Comparison of ENCODE assay signal across 2 cellular contexts in the genomic region with DNA sequence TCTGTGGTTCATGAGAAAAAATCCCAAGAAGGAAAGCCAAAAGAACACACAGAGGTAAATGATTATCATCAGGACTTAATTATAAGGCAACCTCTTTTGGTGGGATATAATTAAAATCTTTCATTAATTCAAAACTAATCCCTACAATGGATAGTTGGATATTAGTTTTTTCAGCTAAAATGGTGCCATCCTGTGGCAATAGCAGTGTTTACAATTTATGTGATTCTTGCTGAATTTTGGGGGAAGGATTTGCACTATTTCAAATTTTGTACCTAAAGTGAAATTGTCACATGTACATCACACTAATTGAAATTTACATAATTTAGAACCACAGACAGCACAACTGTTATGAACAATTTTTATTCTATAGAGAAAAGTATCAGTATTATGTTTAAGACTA.
TF ChIP-seq lines count a peak whose summit lies in the region.

No MANE protein-coding gene starts in this region.

TF ChIP-seq in SK-N-SH, 30 proteins besides CTCF, POLR2A, EP300 and RAD21:
- TF ChIP-seq, protein P1, sequence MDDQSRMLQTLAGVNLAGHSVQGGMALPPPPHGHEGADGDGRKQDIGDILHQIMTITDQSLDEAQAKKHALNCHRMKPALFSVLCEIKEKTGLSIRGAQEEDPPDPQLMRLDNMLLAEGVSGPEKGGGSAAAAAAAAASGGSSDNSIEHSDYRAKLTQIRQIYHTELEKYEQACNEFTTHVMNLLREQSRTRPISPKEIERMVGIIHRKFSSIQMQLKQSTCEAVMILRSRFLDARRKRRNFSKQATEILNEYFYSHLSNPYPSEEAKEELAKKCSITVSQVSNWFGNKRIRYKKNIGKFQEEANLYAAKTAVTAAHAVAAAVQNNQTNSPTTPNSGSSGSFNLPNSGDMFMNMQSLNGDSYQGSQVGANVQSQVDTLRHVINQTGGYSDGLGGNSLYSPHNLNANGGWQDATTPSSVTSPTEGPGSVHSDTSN (IDR thresholded peaks at IDR 0.05): no peak
- peak; percentile 36 for TF ChIP-seq SMC3 (IDR thresholded peaks at IDR 0.05; ENCODE audit: low read depth, low read length)
TF ChIP-seq in SK-N-SH: peak in this region for 1.

TF ChIP-seq in SK-N-SH treated with all-trans-retinoic acid at 6 μM for 48 hours, 23 proteins besides CTCF, POLR2A, EP300 and RAD21 (continued from another document):
- TF ChIP-seq, protein P2, sequence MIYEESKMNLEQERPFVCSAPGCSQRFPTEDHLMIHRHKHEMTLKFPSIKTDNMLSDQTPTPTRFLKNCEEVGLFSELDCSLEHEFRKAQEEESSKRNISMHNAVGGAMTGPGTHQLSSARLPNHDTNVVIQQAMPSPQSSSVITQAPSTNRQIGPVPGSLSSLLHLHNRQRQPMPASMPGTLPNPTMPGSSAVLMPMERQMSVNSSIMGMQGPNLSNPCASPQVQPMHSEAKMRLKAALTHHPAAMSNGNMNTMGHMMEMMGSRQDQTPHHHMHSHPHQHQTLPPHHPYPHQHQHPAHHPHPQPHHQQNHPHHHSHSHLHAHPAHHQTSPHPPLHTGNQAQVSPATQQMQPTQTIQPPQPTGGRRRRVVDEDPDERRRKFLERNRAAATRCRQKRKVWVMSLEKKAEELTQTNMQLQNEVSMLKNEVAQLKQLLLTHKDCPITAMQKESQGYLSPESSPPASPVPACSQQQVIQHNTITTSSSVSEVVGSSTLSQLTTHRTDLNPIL (CRISPR knock-in tag; IDR thresholded peaks at IDR 0.05; ENCODE audit: low read depth): no peak
- TF ChIP-seq GLIS3 (CRISPR knock-in tag; IDR thresholded peaks at IDR 0.05) (no peak), SNAI2 (CRISPR knock-in tag; IDR thresholded peaks at IDR 0.05) (no peak), ZFP30 (CRISPR knock-in tag; IDR thresholded peaks at IDR 0.05) (no peak), TCF4 (CRISPR knock-in tag; IDR thresholded peaks at IDR 0.05; ENCODE audit: borderline replicate concordance) (no peak), BACH2 (CRISPR knock-in tag; IDR thresholded peaks at IDR 0.05; ENCODE audit: borderline replicate concordance) (no peak), ZC3H10 (CRISPR knock-in tag; IDR thresholded peaks at IDR 0.05) (no peak), ZNF8 (CRISPR knock-in tag; IDR thresholded peaks at IDR 0.05) (no peak), CSDC2 (CRISPR knock-in tag; IDR thresholded peaks at IDR 0.05) (no peak), RARB (CRISPR knock-in tag; IDR thresholded peaks at IDR 0.05) (no peak), PPARA (CRISPR knock-in tag; IDR thresholded peaks at IDR 0.05; ENCODE audit: borderline replicate concordance) (no peak), ISL1 (CRISPR knock-in tag; IDR thresholded peaks at IDR 0.05) (no peak)
- TF ChIP-seq, protein P3, sequence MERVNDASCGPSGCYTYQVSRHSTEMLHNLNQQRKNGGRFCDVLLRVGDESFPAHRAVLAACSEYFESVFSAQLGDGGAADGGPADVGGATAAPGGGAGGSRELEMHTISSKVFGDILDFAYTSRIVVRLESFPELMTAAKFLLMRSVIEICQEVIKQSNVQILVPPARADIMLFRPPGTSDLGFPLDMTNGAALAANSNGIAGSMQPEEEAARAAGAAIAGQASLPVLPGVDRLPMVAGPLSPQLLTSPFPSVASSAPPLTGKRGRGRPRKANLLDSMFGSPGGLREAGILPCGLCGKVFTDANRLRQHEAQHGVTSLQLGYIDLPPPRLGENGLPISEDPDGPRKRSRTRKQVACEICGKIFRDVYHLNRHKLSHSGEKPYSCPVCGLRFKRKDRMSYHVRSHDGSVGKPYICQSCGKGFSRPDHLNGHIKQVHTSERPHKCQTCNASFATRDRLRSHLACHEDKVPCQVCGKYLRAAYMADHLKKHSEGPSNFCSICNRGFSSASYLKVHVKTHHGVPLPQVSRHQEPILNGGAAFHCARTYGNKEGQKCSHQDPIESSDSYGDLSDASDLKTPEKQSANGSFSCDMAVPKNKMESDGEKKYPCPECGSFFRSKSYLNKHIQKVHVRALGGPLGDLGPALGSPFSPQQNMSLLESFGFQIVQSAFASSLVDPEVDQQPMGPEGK (CRISPR knock-in tag; IDR thresholded peaks at IDR 0.05; ENCODE audit: borderline replicate concordance): no peak
